Comparison of ENCODE assay signal across 9 cellular contexts in the genomic region with DNA sequence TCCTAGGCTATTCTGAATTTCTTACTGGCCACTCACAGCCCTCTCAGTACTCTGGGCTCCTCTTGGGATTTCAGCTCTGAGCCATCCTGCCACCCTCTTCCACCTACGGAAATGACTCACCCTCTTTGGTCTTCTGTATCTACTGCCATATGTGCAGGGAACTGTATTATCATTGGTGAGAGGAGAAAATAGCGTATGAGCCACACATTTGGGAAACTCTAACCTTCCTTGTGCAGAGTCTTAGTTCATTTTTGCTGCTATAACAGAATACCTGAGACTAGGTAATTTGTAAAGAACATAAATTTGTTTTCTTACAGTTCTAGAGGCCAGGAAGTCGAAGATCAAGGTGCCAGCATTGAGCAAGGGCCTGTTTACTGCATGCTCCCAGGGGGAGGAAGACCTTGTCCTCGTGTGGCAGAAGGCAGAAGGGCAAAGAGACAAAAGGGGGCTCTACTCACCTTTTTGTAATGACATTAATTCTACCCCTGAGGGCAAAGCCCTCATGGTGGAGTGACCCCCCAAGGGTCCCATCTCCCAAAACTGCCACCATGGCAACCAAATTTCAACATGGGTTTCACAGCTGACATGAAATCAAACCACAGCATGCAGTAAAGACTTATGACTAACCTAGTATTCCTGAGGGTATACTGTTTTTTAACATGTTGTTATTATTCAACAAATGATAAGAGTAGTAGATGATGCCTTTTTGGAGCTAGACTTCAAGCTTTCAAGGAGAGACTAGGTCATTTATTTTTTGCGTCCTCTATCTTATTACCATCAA.
DNase-seq lines count a peak whose midpoint lies in the region; ATAC-seq and TF ChIP-seq lines count a peak whose summit lies in the region.
"Had no signal": no experiment of that assay in that cellular context is flagged by ENCODE, and none has a peak within 500 bp of the region (broad histone marks: within the 10 kb centered on the region; RNA-seq: fewer than 3 reads in every experiment).

No MANE protein-coding gene starts in this region.

- no peak overlapping the region for H2BK5ac ChIP-seq in mesenchymal stem cell (ENCODE audit: low read depth, low read length, poor library complexity, severe bottlenecking)

- peak overlapping the region; percentile 19 for H2AK5ac ChIP-seq in mesenchymal stem cell (ENCODE audit: low read length, severe bottlenecking)

- TF ChIP-seq POLR2A in transverse colon (IDR thresholded peaks at IDR 0.05): no peak

- no peak overlapping the region for H3K4me2 ChIP-seq in mesenchymal stem cell (ENCODE audit: low read length, poor library complexity, severe bottlenecking)

- no peaks in the 10 kb centered on the region for H3K9me3 Mint-ChIP-seq in activated naive CD8-positive, alpha-beta T cell treated with anti-CD3 and anti-CD28 coated beads, Interleukin-2, amount 10 ng/mL, durations not matched to agents 7 days and 5 days

- H3K14ac ChIP-seq in mesenchymal stem cell (ENCODE audit: low read length in 2 of 2): no peak overlapping the region

- intact Hi-C loops in transverse colon (cut with DNase I; ENCODE audit: low total_unique reads): no loop called here

- H3K27ac Mint-ChIP-seq in activated naive CD8-positive, alpha-beta T cell treated with anti-CD3 and anti-CD28 coated beads, Interleukin-2, amount 10 ng/mL, durations not matched to agents 7 days and 5 days: no peak overlapping the region

- ATAC-seq in activated naive CD8-positive, alpha-beta T cell treated with anti-CD3 and anti-CD28 coated beads, Interleukin-2, amount 10 ng/mL, durations not matched to agents 7 days and 5 days (ENCODE audit: low read depth): peak; percentile 52

- peak; percentile 87 for DNase-seq in DMS53 treated with DMSO at 0.1 percent for 48 hours (lab: John Stamatoyannopoulos, UW; ENCODE audit: unreplicated experiment)
- DNase-seq in M059J (ENCODE audit: low read depth): peak; percentile 92
- no peak for DNase-seq in activated naive CD8-positive, alpha-beta T cell treated with anti-CD3 and anti-CD28 coated beads, Interleukin-2, amount 10 ng/mL, durations not matched to agents 7 days and 5 days
- DNase-seq in mesenchymal stem cell: peak; percentile 94
- DNase-seq in NCI-H2107 treated with DMSO at 0.1 percent for 48 hours (lab: John Stamatoyannopoulos, UW; ENCODE audit: unreplicated experiment): no peak
- no peak for DNase-seq in transverse colon
- no peak for DNase-seq in LoVo (ENCODE audit: low spot score)
- DNase-seq in NCI-H128 (lab: John Stamatoyannopoulos, UW; ENCODE audit: unreplicated experiment): no peak

- H2BK120ac ChIP-seq in mesenchymal stem cell (ENCODE audit: low read depth, low read length): no peak overlapping the region

- H3K4me3 Mint-ChIP-seq in activated naive CD8-positive, alpha-beta T cell treated with anti-CD3 and anti-CD28 coated beads, Interleukin-2, amount 10 ng/mL, durations not matched to agents 7 days and 5 days: no peak overlapping the region

- H3K9me3 ChIP-seq in mesenchymal stem cell (ENCODE audit: control insufficient read depth, low read length) (no peaks in the 10 kb centered on the region), transverse colon (no peaks in the 10 kb centered on the region)
- H3K9me3 ChIP-seq: HAP-1 had no signal

- H3K36me3 ChIP-seq in mesenchymal stem cell (ENCODE audit: control insufficient read depth in 1 of 2, insufficient read depth in 2 of 2, low read depth in 1 of 2, low read length in 2 of 2): peaks cover 0 to 3% of the 10 kb centered on the region in 2 experiments
- no peaks in the 10 kb centered on the region for H3K36me3 ChIP-seq in transverse colon
- H3K36me3 ChIP-seq: HAP-1 had no signal

- H3K4me1 ChIP-seq in mesenchymal stem cell (ENCODE audit: control insufficient read depth, insufficient read depth, low read depth, low read length): peaks cover 11% of the 10 kb centered on the region
- H3K4me1 ChIP-seq in transverse colon: peaks cover 0 to 13% (median 7%) of the 10 kb centered on the region in 4 donors
- H3K4me1 ChIP-seq: HAP-1 had no signal

- H2BK12ac ChIP-seq in mesenchymal stem cell (ENCODE audit: low read length in 2 of 2): peak overlapping the region; percentile 56 to 79

- peak overlapping the region; percentile 3 to 60 for H3K4ac ChIP-seq in mesenchymal stem cell (ENCODE audit: low read depth in 1 of 2, low read length in 2 of 2)

- 61% methylated on average over 3 of the region's 5 CpGs for WGBS in mesenchymal stem cell
- 77 to 81% methylated on average over 2 to 5 of the region's 5 CpGs for WGBS in transverse colon (ENCODE audit: low coverage in 1 of 2), 2 donors

- H3K27me3 Mint-ChIP-seq in activated naive CD8-positive, alpha-beta T cell treated with anti-CD3 and anti-CD28 coated beads, Interleukin-2, amount 10 ng/mL, durations not matched to agents 7 days and 5 days: no peaks in the 10 kb centered on the region

- peak overlapping the region; percentile 42 for H4K8ac ChIP-seq in mesenchymal stem cell (ENCODE audit: low read length)

- H4K91ac ChIP-seq in mesenchymal stem cell (ENCODE audit: low read length): no peak overlapping the region

- no peak overlapping the region for H2AFZ ChIP-seq in mesenchymal stem cell (ENCODE audit: low read depth, low read length)

- H3K36me3 Mint-ChIP-seq in activated naive CD8-positive, alpha-beta T cell treated with anti-CD3 and anti-CD28 coated beads, Interleukin-2, amount 10 ng/mL, durations not matched to agents 7 days and 5 days: peaks cover 35% of the 10 kb centered on the region

- POLR2A ChIA-PET in activated naive CD8-positive, alpha-beta T cell treated with anti-CD3 and anti-CD28 coated beads, Interleukin-2, amount 10 ng/mL, durations not matched to agents 7 days and 5 days (lab: Charles Lee): interaction anchor here (0.6 kb wide), 1 partner anchor 159 kb away, joined by 3 read pairs; no protein-coding TSS in a partner anchor

- H3K27me3 ChIP-seq in mesenchymal stem cell (ENCODE audit: control insufficient read depth in 1 of 2, insufficient read depth in 1 of 2, low read length in 2 of 2) (no peaks in the 10 kb centered on the region), transverse colon (no peaks in the 10 kb centered on the region)

- peaks cover 26% of the 10 kb centered on the region for H3K4me1 Mint-ChIP-seq in activated naive CD8-positive, alpha-beta T cell treated with anti-CD3 and anti-CD28 coated beads, Interleukin-2, amount 10 ng/mL, durations not matched to agents 7 days and 5 days

- TF ChIP-seq CTCF in transverse colon (IDR thresholded peaks at IDR 0.05): no peak

- in situ Hi-C loops in transverse colon (cut with MboI; ENCODE audit: low pct_ligation_motif_present in 1 of 4, low pct_unique_long_range_greater_than_20kb in 1 of 4, low sequenced_read_pairs in 3 of 4): no loop called here

- H3K4me3 ChIP-seq in mesenchymal stem cell (ENCODE audit: insufficient read depth in 1 of 2, low read depth in 1 of 2, low read length in 2 of 2): peak overlapping the region in 1 of 2 experiments; percentile 26
- H3K4me3 ChIP-seq in transverse colon: no peak overlapping the region
- H3K4me3 ChIP-seq: HAP-1 had no signal

- TF ChIP-seq EP300 in transverse colon (IDR thresholded peaks at IDR 0.05; ENCODE audit: low read depth): no peak

- peak overlapping the region; percentile 82 for H3K9ac ChIP-seq in mesenchymal stem cell (ENCODE audit: low read length)

- peak overlapping the region; percentile 83 for H2BK15ac ChIP-seq in mesenchymal stem cell (ENCODE audit: low read depth, poor library complexity, severe bottlenecking)

- peak overlapping the region; percentile 59 for H3K27ac ChIP-seq in mesenchymal stem cell (ENCODE audit: low read length, poor library complexity, severe bottlenecking)
- H3K27ac ChIP-seq in transverse colon: no peak overlapping the region

- peak overlapping the region; percentile 31 to 62 for H3K18ac ChIP-seq in mesenchymal stem cell (ENCODE audit: low read depth in 1 of 2, low read length in 2 of 2)

- peaks cover 29% of the 10 kb centered on the region for H3K79me1 ChIP-seq in mesenchymal stem cell (replicated peaks; ENCODE audit: low read length, poor library complexity, severe bottlenecking)

- peak overlapping the region in 1 of 2 experiments; percentile 40 for H3K23ac ChIP-seq in mesenchymal stem cell (ENCODE audit: low read length in 2 of 2)

Comparison
In these comparisons a context has a peak if more than half of its experiments do, and no peak if none do; other contexts are left out.
1. DNase-seq: peak in DMS53 treated with DMSO at 0.1 percent for 48 hours (single experiment), M059J (single experiment) and mesenchymal stem cell (single experiment); none in activated naive CD8-positive, alpha-beta T cell treated with anti-CD3 and anti-CD28 coated beads, Interleukin-2, amount 10 ng/mL, durations not matched to agents 7 days and 5 days (single experiment), NCI-H2107 treated with DMSO at 0.1 percent for 48 hours (single experiment), transverse colon (single experiment), LoVo (single experiment) and NCI-H128 (single experiment).